19 cellular contexts compared by ENCODE assay signal in genomic region chr13:102911336-102911735, GRCh38.
DNase-seq lines count a peak whose midpoint lies in the region; ATAC-seq, FAIRE-seq and TF ChIP-seq lines count a peak whose summit lies in the region.
"Had no signal": no experiment of that assay in that cellular context is flagged by ENCODE, and none has a peak within 500 bp of the region (broad histone marks: within the 10 kb centered on the region; RNA-seq: fewer than 3 reads in every experiment).

No MANE protein-coding gene starts in this region.

- no peak overlapping the region for H2AK5ac ChIP-seq in H1 (ENCODE audit: low read depth, low read length)

- H3K79me2 ChIP-seq in PC-3 (ENCODE audit: low read length) = no peaks in the 10 kb centered on the region
- H3K79me2 ChIP-seq in H1 (ENCODE audit: control insufficient read depth in 1 of 2, insufficient read depth in 2 of 2, low read length in 2 of 2) = no peaks in the 10 kb centered on the region

- POLR2A ChIA-PET in PC-3 (lab: Charles Lee; ENCODE audit: unreplicated experiment) (no interaction called here), H1 (lab: Charles Lee; ENCODE audit: partially characterized antibody) (no interaction called here)

- no peaks in the 10 kb centered on the region for H3K36me3 Mint-ChIP-seq in type B pancreatic cell
- H3K36me3 Mint-ChIP-seq: CD4-positive, alpha-beta memory T cell had no signal

- peaks cover 5% of the 10 kb centered on the region for H3K9me3 Mint-ChIP-seq in type B pancreatic cell
- H3K9me3 Mint-ChIP-seq: CD4-positive, alpha-beta memory T cell had no signal

- H3K4me2 ChIP-seq in PC-3 (ENCODE audit: low read length) (peak overlapping the region; percentile 59), H1 (ENCODE audit: insufficient read depth in 1 of 2, low read depth in 2 of 2, low read length in 2 of 2) (no peak overlapping the region)
- H3K4me2 ChIP-seq: A549, BLaER1 had no signal

- H3K27me3 Mint-ChIP-seq in type B pancreatic cell = no peaks in the 10 kb centered on the region

- TF ChIP-seq RAD21 in H1 (IDR thresholded peaks at IDR 0.05 in 1 of 2, conservative IDR thresholded peaks at IDR 0.05 in 1 of 2; ENCODE audit: low read depth in 2 of 2, low read length in 2 of 2) = no peak

- no peak overlapping the region for H4K5ac ChIP-seq in H1 (ENCODE audit: insufficient read length, low read depth, low read length)

- H3K4me1 Mint-ChIP-seq in type B pancreatic cell (ENCODE audit: unreplicated experiment) = peaks cover 32% of the 10 kb centered on the region

- H2BK12ac ChIP-seq in H1 (ENCODE audit: low read depth, low read length) = no peak overlapping the region

- H3K4me1 ChIP-seq in PC-3 (ENCODE audit: insufficient read depth, low read length) (peaks cover 27% of the 10 kb centered on the region), H1 (replicated peaks in 1 of 4; ENCODE audit: control insufficient read depth in 3 of 4, insufficient read depth in 4 of 4, low read length in 3 of 4) (no peaks in the 10 kb centered on the region)
- H3K4me1 ChIP-seq: A549, BLaER1 had no signal

- peak overlapping the region; percentile 71 for H3K27ac ChIP-seq in PC-3 (ENCODE audit: low read length)
- H3K27ac ChIP-seq in H1 (ENCODE audit: low read depth, low read length) = no peak overlapping the region
- H3K27ac ChIP-seq: A549, BLaER1 had no signal

- H2BK15ac ChIP-seq in H1 (ENCODE audit: low read length) = no peak overlapping the region

- no peak overlapping the region for H4K8ac ChIP-seq in H1 (ENCODE audit: extremely low read depth, insufficient read depth, low read length)

- H3K27me3 ChIP-seq in PC-3 (ENCODE audit: low read length) = no peaks in the 10 kb centered on the region
- no peaks in the 10 kb centered on the region for H3K27me3 ChIP-seq in H1 (replicated peaks in 1 of 4; ENCODE audit: control insufficient read depth in 3 of 4, extremely low read depth in 1 of 4, insufficient read depth in 3 of 4, low read length in 3 of 4)
- H3K27me3 ChIP-seq: BLaER1 had no signal

- H3K9me2 ChIP-seq in PC-3 (replicated peaks; ENCODE audit: low read length) = no peaks in the 10 kb centered on the region

- H4K20me1 ChIP-seq in PC-3 (ENCODE audit: low read length) = no peaks in the 10 kb centered on the region
- no peaks in the 10 kb centered on the region for H4K20me1 ChIP-seq in H1 (replicated peaks in 1 of 2; ENCODE audit: control insufficient read depth in 1 of 2, insufficient read depth in 2 of 2, low read length in 2 of 2)
- H4K20me1 ChIP-seq: BLaER1 had no signal

- H3K23me2 ChIP-seq in H1 (ENCODE audit: low read depth, low read length) = no peaks in the 10 kb centered on the region; the same call in 1 of the 2 replicates

- no peak overlapping the region for H2BK5ac ChIP-seq in H1 (ENCODE audit: low read depth, low read length)

- intact Hi-C loops in PC-3 (cut with micrococcal nuclease) = no loop called here

- no TSS peak for BruUV-seq in PC-3 (replicated peaks; lab: Mats Ljungman, UMichigan)

- no peak overlapping the region for H3K14ac ChIP-seq in H1 (ENCODE audit: insufficient read length)

- H3K36me3 ChIP-seq in PC-3 (ENCODE audit: low read depth, low read length) = no peaks in the 10 kb centered on the region
- H3K36me3 ChIP-seq in H1 (ENCODE audit: control insufficient read depth in 2 of 4, insufficient read depth in 4 of 4, low read length in 3 of 4) = no peaks in the 10 kb centered on the region
- H3K36me3 ChIP-seq: BLaER1, HAP-1 had no signal

- no peak overlapping the region for H2BK20ac ChIP-seq in H1 (ENCODE audit: low read length)

- H3K4ac ChIP-seq in H1 (replicated peaks; ENCODE audit: insufficient read length, low read depth, low read length) = no peak overlapping the region

- H2BK120ac ChIP-seq in H1 (replicated peaks; ENCODE audit: low read depth, low read length) = no peak overlapping the region

- H2AFZ ChIP-seq in PC-3 (ENCODE audit: low read length) = peak overlapping the region; percentile 21; the same call in 1 of the 2 replicates
- 0 out of 2 replicates have a peak overlapping the region, but pooled peaks have one; percentile 42 for H2AFZ ChIP-seq in H1 (ENCODE audit: low read length)

- peak overlapping the region; percentile 68 for H3K27ac Mint-ChIP-seq in type B pancreatic cell
- H3K27ac Mint-ChIP-seq: CD4-positive, alpha-beta memory T cell had no signal

- H3K4me3 Mint-ChIP-seq in type B pancreatic cell = peak overlapping the region; percentile 1
- H3K4me3 Mint-ChIP-seq: CD4-positive, alpha-beta memory T cell had no signal

- no peak overlapping the region for H3K18ac ChIP-seq in H1 (ENCODE audit: extremely low read depth, low read length)

- CTCF ChIA-PET in PC-3 (lab: Charles Lee) (interaction anchor here (0.7 kb wide), 1 partner anchor 19 kb away, joined by 3 read pairs; no protein-coding TSS in a partner anchor), H1 (lab: Charles Lee; ENCODE audit: partially characterized antibody) (interaction anchor here (0.6 to 4.1 kb wide), 11 partner anchors 13 to 330 kb away, joined by 3 to 21 read pairs (median 3); no protein-coding TSS in a partner anchor)

- no peak for TF ChIP-seq POLR2A in H1 (IDR thresholded peaks at IDR 0.05; ENCODE audit: control extremely low read depth in 1 of 2, low read depth in 2 of 2, low read length in 2 of 2)

- no peak for TF ChIP-seq EP300 in H1 (IDR thresholded peaks at IDR 0.05; ENCODE audit: borderline replicate concordance in 1 of 2, low read depth in 2 of 2, low read length in 2 of 2)

- TF ChIP-seq CTCF in PC-3 (conservative IDR thresholded peaks at IDR 0.05; ENCODE audit: low read depth, low read length) (no peak), H1 (IDR thresholded peaks at IDR 0.05; ENCODE audit: control extremely low read depth in 1 of 3, insufficient read depth in 1 of 3, low read depth in 1 of 3, low read length in 3 of 3) (no peak), type B pancreatic cell (conservative IDR thresholded peaks at IDR 0.05) (no peak)

- no peaks in the 10 kb centered on the region for H3K79me1 ChIP-seq in H1 (ENCODE audit: low read depth, low read length)

- DNase-seq in PC-3 (peak; percentile 90), H1 (ENCODE audit: low read depth in 1 of 2, low spot score in 2 of 2) (no peak), kidney tubule cell (ENCODE audit: low spot score) (peak; percentile 66), type B pancreatic cell (ENCODE audit: extremely low spot score, unreplicated experiment) (no peak)
- DNase-seq: CD4-positive, alpha-beta memory T cell; KBM-7; NCI-H1105 treated with DMSO at 0.1 percent for 48 hours; NCI-H1694; NCI-H510A; NCI-H774; RPMI8226 had no signal

- no peak overlapping the region for H3K4me3 ChIP-seq in PC-3 (ENCODE audit: low read length)
- no peak overlapping the region for H3K4me3 ChIP-seq in H1 (ENCODE audit: extremely low read depth in 1 of 4, insufficient read depth in 2 of 4, low read depth in 3 of 4, low read length in 4 of 4)
- H3K4me3 ChIP-seq: A549, BLaER1, GM12878, HAP-1 had no signal

- H3F3A ChIP-seq in PC-3 (ENCODE audit: low read length, unreplicated experiment) = no peaks in the 10 kb centered on the region

- FAIRE-seq in H1 (lab: Jason Lieb, UNC) = no peak
- FAIRE-seq: A549, GM12878, HepG2 had no signal

- ATAC-seq in PC-3 = peak; percentile 86
- no peak for ATAC-seq in HG03520 (IDR thresholded peaks at IDR 0.05; ENCODE audit: unreplicated experiment)
- no peak for ATAC-seq in GM21526 (IDR thresholded peaks at IDR 0.05; ENCODE audit: low FRiP score, unreplicated experiment)
- ATAC-seq in GM21786 (IDR thresholded peaks at IDR 0.05; ENCODE audit: unreplicated experiment) = no peak
- ATAC-seq: A549, GM12878, HepG2 had no signal

- no peak overlapping the region for H3K23ac ChIP-seq in H1 (ENCODE audit: insufficient read length)

- no peak overlapping the region for H3K56ac ChIP-seq in H1 (replicated peaks; ENCODE audit: insufficient read length, low read depth, low read length)

- no peak overlapping the region for H4K91ac ChIP-seq in H1 (replicated peaks; ENCODE audit: insufficient read length, low read length)

- WGBS in H1 (ENCODE audit: extremely low coverage in 1 of 2, insufficient coverage in 1 of 2, insufficient read length in 1 of 2, insufficient replicate concordance in 2 of 2, low coverage in 1 of 2, low lambda C conversion rate in 2 of 2, missing lambda C conversion rate in 1 of 2), 2 experiments = 89% methylated on average over 6 of the region's 6 CpGs; no CpG with 5 or more reads in 1 of the 2 experiments

- H3K9ac ChIP-seq in PC-3 (ENCODE audit: low read length) = no peak overlapping the region
- no peak overlapping the region for H3K9ac ChIP-seq in H1 (replicated peaks in 1 of 4; ENCODE audit: extremely low read depth in 1 of 4, low read depth in 3 of 4, low read length in 3 of 4)
- H3K9ac ChIP-seq: BLaER1 had no signal

- H3K9me3 ChIP-seq in PC-3 (ENCODE audit: low read length) = no peaks in the 10 kb centered on the region
- H3K9me3 ChIP-seq in H1 (ENCODE audit: insufficient read depth in 2 of 2, low read depth in 1 of 2, low read length in 1 of 2) = no peaks in the 10 kb centered on the region
- H3K9me3 ChIP-seq: A549, BLaER1, HAP-1 had no signal

TF ChIP-seq in H1, 55 proteins besides CTCF, POLR2A, EP300 and RAD21 (continues in another document):
- no peak for TF ChIP-seq BACH1 (IDR thresholded peaks at IDR 0.05; ENCODE audit: low read length)
- no peak for TF ChIP-seq TAF1 (IDR thresholded peaks at IDR 0.05; ENCODE audit: low read depth, low read length)
- TF ChIP-seq SUZ12 (IDR thresholded peaks at IDR 0.05; ENCODE audit: low read length) = no peak
- TF ChIP-seq MAX (IDR thresholded peaks at IDR 0.05) = no peak
- TF ChIP-seq EGR1 (IDR thresholded peaks at IDR 0.05; ENCODE audit: borderline replicate concordance, low read depth, low read length) = no peak
- no peak for TF ChIP-seq SRF (IDR thresholded peaks at IDR 0.05; ENCODE audit: low read depth, low read length)
- no peak for TF ChIP-seq RXRA (IDR thresholded peaks at IDR 0.05; ENCODE audit: insufficient read depth, low read depth, low read length)
- TF ChIP-seq SP2 (IDR thresholded peaks at IDR 0.05; ENCODE audit: low read length) = no peak
- TF ChIP-seq PHF8 (conservative IDR thresholded peaks at IDR 0.05; ENCODE audit: low read depth, low read length) = no peak
- no peak for TF ChIP-seq CHD1 (IDR thresholded peaks at IDR 0.05; ENCODE audit: low read depth, low read length)
- no peak for TF ChIP-seq SIX5 (IDR thresholded peaks at IDR 0.05; ENCODE audit: low read depth, low read length)
- no peak for TF ChIP-seq GTF2F1 (IDR thresholded peaks at IDR 0.05; ENCODE audit: borderline replicate concordance, low read depth, low read length)
- TF ChIP-seq GABPA (IDR thresholded peaks at IDR 0.05; ENCODE audit: borderline replicate concordance, insufficient read depth, low read length) = no peak
- no peak for TF ChIP-seq RBBP5 (IDR thresholded peaks at IDR 0.05; ENCODE audit: borderline replicate concordance, low read depth, low read length)
- no peak for TF ChIP-seq CBX8 (IDR thresholded peaks at IDR 0.05; ENCODE audit: borderline replicate concordance, low read depth, low read length)
- TF ChIP-seq POU5F1 (IDR thresholded peaks at IDR 0.05; ENCODE audit: low read depth, low read length) = no peak
- no peak for TF ChIP-seq SP4 (IDR thresholded peaks at IDR 0.05; ENCODE audit: low read length)

Comparison
In these comparisons a context has a peak if more than half of its experiments do, and no peak if none do; other contexts are left out.
1. DNase-seq: peak in PC-3 (single experiment) and kidney tubule cell (single experiment); none in H1 (0 of 2) and type B pancreatic cell (single experiment).